8 cellular contexts compared by ENCODE assay signal in the genomic region with DNA sequence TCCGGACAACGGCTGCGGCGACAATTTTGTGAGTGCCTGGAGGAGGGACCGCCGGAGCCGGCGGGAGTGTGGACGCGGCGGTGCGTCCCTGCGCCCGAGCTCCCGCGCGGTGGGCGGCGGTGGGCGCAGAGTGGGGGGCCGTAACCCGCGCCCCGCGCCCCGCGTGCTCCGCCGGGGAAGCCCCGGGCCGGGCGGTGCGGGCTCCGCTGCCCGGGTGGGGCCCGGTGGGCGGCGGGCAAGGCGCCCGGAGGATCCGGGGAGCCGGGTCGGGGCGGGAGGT. TPM values are rescaled to one million over a fixed set of nuclear protein-coding genes. Genes with fewer than 3 reads are reported as not detected.
DNase-seq lines count a peak whose midpoint lies in the region; ATAC-seq and TF ChIP-seq lines count a peak whose summit lies in the region.

No MANE protein-coding gene starts in this region.

- H3K36me3 ChIP-seq in DOHH2 (ENCODE audit: control insufficient read depth, low read length): no peaks in the 10 kb centered on the region

- peak overlapping the region; percentile 82 for H3K4me3 ChIP-seq in DOHH2 (ENCODE audit: low read length)

- H3K9me3 Mint-ChIP-seq in chondrocyte (ENCODE audit: low read depth) (no peaks in the 10 kb centered on the region), nephron (no peaks in the 10 kb centered on the region)

- H3K4me3 Mint-ChIP-seq in chondrocyte (ENCODE audit: unreplicated experiment): peak overlapping the region; percentile 71
- H3K4me3 Mint-ChIP-seq in nephron: peak overlapping the region; percentile 79 to 86 (median 85)

- no peaks in the 10 kb centered on the region for H3K9me3 ChIP-seq in DOHH2 (ENCODE audit: control insufficient read depth, insufficient read depth, low read length)

- peaks cover 11% of the 10 kb centered on the region for H3K27me3 ChIP-seq in DOHH2 (ENCODE audit: control insufficient read depth, low read length)

- peaks cover 21% of the 10 kb centered on the region for H3K4me1 ChIP-seq in DOHH2 (ENCODE audit: control insufficient read depth, low read length)

- ATAC-seq in HG03571 (IDR thresholded peaks at IDR 0.05; ENCODE audit: unreplicated experiment): peak; percentile 29

- H3K9me2 ChIP-seq in DOHH2 (replicated peaks; ENCODE audit: control insufficient read depth, low read length): no peaks in the 10 kb centered on the region

- H3K27ac Mint-ChIP-seq in chondrocyte (ENCODE audit: unreplicated experiment) (no peak overlapping the region), nephron (no peak overlapping the region)

- peaks cover 13% of the 10 kb centered on the region for H3F3A ChIP-seq in DOHH2 (ENCODE audit: control insufficient read depth, insufficient read depth)

- no peak for TF ChIP-seq CTCF in DOHH2 (IDR thresholded peaks at IDR 0.05; ENCODE audit: low read depth, low read length, poor library complexity, severe bottlenecking)
- TF ChIP-seq CTCF in chondrocyte (IDR thresholded peaks at IDR 0.05): no peak
- no peak for TF ChIP-seq CTCF in nephron (IDR thresholded peaks at IDR 0.05; ENCODE audit: unreplicated experiment in 3 of 3)

- peak overlapping the region; percentile 82 for H3K4me2 ChIP-seq in DOHH2 (ENCODE audit: low read length)

- no peak overlapping the region for H3K27ac ChIP-seq in DOHH2 (ENCODE audit: low read depth, low read length)

- no peaks in the 10 kb centered on the region for H3K79me2 ChIP-seq in DOHH2 (ENCODE audit: control insufficient read depth, low read length)

- DNase-seq in chondrocyte (ENCODE audit: low spot score) (no peak), DMS79 (lab: John Stamatoyannopoulos, UW) (no peak), NCI-H226 (no peak), SK-N-DZ (ENCODE audit: low spot score) (no peak)
- no peak for DNase-seq in activated CD4-positive, alpha-beta T cell treated with anti-CD3 and anti-CD28 coated beads, Interleukin-2, amount 50 U/mL, for 1 hour

- no peaks in the 10 kb centered on the region for H4K20me1 ChIP-seq in DOHH2 (ENCODE audit: control insufficient read depth, insufficient read depth, low read depth, low read length)

- H3K36me3 Mint-ChIP-seq in chondrocyte (ENCODE audit: low read depth): no peaks in the 10 kb centered on the region
- no peaks in the 10 kb centered on the region for H3K36me3 Mint-ChIP-seq in nephron (ENCODE audit: low read depth)

- H3K4me1 Mint-ChIP-seq in chondrocyte (ENCODE audit: low read depth) (peaks cover 9% of the 10 kb centered on the region), nephron (peaks cover 16% of the 10 kb centered on the region)

- H3K27me3 Mint-ChIP-seq in chondrocyte (ENCODE audit: low read depth) (no peaks in the 10 kb centered on the region), nephron (ENCODE audit: low read depth) (peaks cover 3% of the 10 kb centered on the region)

RNA-seq across cellular contexts. Expression of a gene that starts 0.4 kb away (rescaled TPM):
- 14.9 to 19.8 TPM (median 15.7 TPM) in 3 replicates for total RNA-seq in chondrocyte
- polyA plus RNA-seq in SK-N-DZ (2014; cell fraction: cytosol; rRNA removed): 21.0 and 26.3 TPM in 2 replicates
- polyA plus RNA-seq in SK-N-DZ (2014; cell fraction: nucleus; rRNA removed): 26.4 and 27.1 TPM in 2 replicates
